ENCODE assay signal across 10 cellular contexts in genomic region chr14:35390577-35391387, GRCh38. TPM values are rescaled to one million over a fixed set of nuclear protein-coding genes. Genes with fewer than 3 reads are reported as not detected.
DNase-seq lines count a peak whose midpoint lies in the region; ATAC-seq, FAIRE-seq and TF ChIP-seq lines count a peak whose summit lies in the region.
"Had no signal": no experiment of that assay in that cellular context is flagged by ENCODE, and none has a peak within 500 bp of the region (broad histone marks: within the 10 kb centered on the region; RNA-seq: fewer than 3 reads in every experiment).

No MANE protein-coding gene starts in this region.

- no peak overlapping the region for H3K27ac ChIP-seq in small intestine (ENCODE audit: low read depth in 1 of 2, low read length in 1 of 2)
- H3K27ac ChIP-seq: SJSA1 had no signal

- H3K4me3 ChIP-seq in small intestine (ENCODE audit: low read depth in 1 of 2, low read length in 2 of 2), result no peak overlapping the region
- H3K4me3 ChIP-seq: SJSA1 had no signal

- H3K27ac Mint-ChIP-seq in activated T-helper 17 cell treated with anti-CD3 and anti-CD28 coated beads, Interleukin-2, amount 50 U/mL, for 72 hours, result no peak overlapping the region
- H3K27ac Mint-ChIP-seq: activated naive CD8-positive, alpha-beta T cell had no signal

- H3K4me1 Mint-ChIP-seq in activated T-helper 17 cell treated with anti-CD3 and anti-CD28 coated beads, Interleukin-2, amount 50 U/mL, for 72 hours, result no peaks in the 10 kb centered on the region

- POLR2A ChIA-PET in GM10248 (lab: Yijun Ruan, JAX), result interaction anchor here (3.9 kb wide), 1 partner anchor 13 kb away, joined by 15 read pairs; the partner anchor contains the start of gene NFKBIA

- FAIRE-seq in small intestine (lab: Jason Lieb, UNC), result no peak

- TF ChIP-seq CTCF in GM10248 (IDR thresholded peaks at IDR 0.05; ENCODE audit: control extremely low read depth, extremely low read depth, low read depth, missing control alignments), result no peak

- 71 to 73% (median 72%) methylated on average over 9 of the region's 9 CpGs for WGBS in small intestine, 3 donors

- DNase-seq in activated CD4-positive, CD25-positive, alpha-beta regulatory T cell treated with anti-CD3 and anti-CD28 coated beads, Interleukin-2, amount 50 U/mL, for 72 hours, result no peak
- DNase-seq in small intestine (peak; percentile 73), GM10248 (ENCODE audit: extremely low spot score) (no peak), putamen (ENCODE audit: low spot score) (no peak)

- H3K27me3 Mint-ChIP-seq in activated T-helper 17 cell treated with anti-CD3 and anti-CD28 coated beads, Interleukin-2, amount 50 U/mL, for 72 hours, result no peaks in the 10 kb centered on the region
- H3K27me3 Mint-ChIP-seq: activated naive CD8-positive, alpha-beta T cell had no signal

- H3K27me3 ChIP-seq in small intestine (ENCODE audit: control insufficient read depth in 2 of 2, insufficient read depth in 2 of 2, low read length in 2 of 2), result no peaks in the 10 kb centered on the region
- H3K27me3 ChIP-seq: SJSA1 had no signal

- H3K36me3 ChIP-seq in small intestine (ENCODE audit: control insufficient read depth in 2 of 2, insufficient read depth in 2 of 2, low read length in 2 of 2), result no peaks in the 10 kb centered on the region
- H3K36me3 ChIP-seq: SJSA1 had no signal

- peaks cover 0 to 3% of the 10 kb centered on the region in 2 donors for H3K4me1 ChIP-seq in small intestine (ENCODE audit: control insufficient read depth in 2 of 2, insufficient read depth in 1 of 2, low read depth in 1 of 2, low read length in 1 of 2)

- no peaks in the 10 kb centered on the region for H3K9me3 ChIP-seq in small intestine (ENCODE audit: control insufficient read depth, low read depth)
- H3K9me3 ChIP-seq: SJSA1 had no signal

- H3K9me3 Mint-ChIP-seq in activated T-helper 17 cell treated with anti-CD3 and anti-CD28 coated beads, Interleukin-2, amount 50 U/mL, for 72 hours, result no peaks in the 10 kb centered on the region

- H3K36me3 Mint-ChIP-seq in activated T-helper 17 cell treated with anti-CD3 and anti-CD28 coated beads, Interleukin-2, amount 50 U/mL, for 72 hours (ENCODE audit: low read depth), result no peaks in the 10 kb centered on the region
- H3K36me3 Mint-ChIP-seq: activated naive CD8-positive, alpha-beta T cell had no signal

- peak; percentile 75 to 81 for ATAC-seq in activated CD4-positive, CD25-positive, alpha-beta regulatory T cell treated with anti-CD3 and anti-CD28 coated beads, Interleukin-2, amount 50 U/mL, for 24 hours
- ATAC-seq in HG03442 (IDR thresholded peaks at IDR 0.05; ENCODE audit: unreplicated experiment), result peak; percentile 82
- peak; percentile 92 for ATAC-seq in activated T-helper 17 cell treated with anti-CD3 and anti-CD28 coated beads, Interleukin-2, amount 50 U/mL, for 72 hours (replicated peaks)
- no peak for ATAC-seq in HG02938 (IDR thresholded peaks at IDR 0.05; ENCODE audit: unreplicated experiment)

- no peak overlapping the region for H3K4me3 Mint-ChIP-seq in activated T-helper 17 cell treated with anti-CD3 and anti-CD28 coated beads, Interleukin-2, amount 50 U/mL, for 72 hours
- H3K4me3 Mint-ChIP-seq: activated naive CD8-positive, alpha-beta T cell had no signal

- CTCF ChIA-PET in GM10248 (lab: Yijun Ruan, JAX), result interaction anchor here (1.1 to 1.7 kb wide), 3 partner anchors 10 to 27 kb away, joined by 3 to 4 read pairs (median 3); no protein-coding TSS in a partner anchor

RNA-seq across cellular contexts. Expression of gene NFKBIA, which starts 13.8 kb away (rescaled TPM):
- total RNA-seq in activated T-helper 17 cell treated with anti-CD3 and anti-CD28 coated beads, Interleukin-2, amount 50 U/mL, for 72 hours, result 100 to 1,000 TPM; 299 to 554 TPM
- polyA plus RNA-seq in small intestine, result 100 to 1,000 TPM; 108 to 173 (median 133) TPM
